8 cellular contexts compared by ENCODE assay signal in the genomic region with DNA sequence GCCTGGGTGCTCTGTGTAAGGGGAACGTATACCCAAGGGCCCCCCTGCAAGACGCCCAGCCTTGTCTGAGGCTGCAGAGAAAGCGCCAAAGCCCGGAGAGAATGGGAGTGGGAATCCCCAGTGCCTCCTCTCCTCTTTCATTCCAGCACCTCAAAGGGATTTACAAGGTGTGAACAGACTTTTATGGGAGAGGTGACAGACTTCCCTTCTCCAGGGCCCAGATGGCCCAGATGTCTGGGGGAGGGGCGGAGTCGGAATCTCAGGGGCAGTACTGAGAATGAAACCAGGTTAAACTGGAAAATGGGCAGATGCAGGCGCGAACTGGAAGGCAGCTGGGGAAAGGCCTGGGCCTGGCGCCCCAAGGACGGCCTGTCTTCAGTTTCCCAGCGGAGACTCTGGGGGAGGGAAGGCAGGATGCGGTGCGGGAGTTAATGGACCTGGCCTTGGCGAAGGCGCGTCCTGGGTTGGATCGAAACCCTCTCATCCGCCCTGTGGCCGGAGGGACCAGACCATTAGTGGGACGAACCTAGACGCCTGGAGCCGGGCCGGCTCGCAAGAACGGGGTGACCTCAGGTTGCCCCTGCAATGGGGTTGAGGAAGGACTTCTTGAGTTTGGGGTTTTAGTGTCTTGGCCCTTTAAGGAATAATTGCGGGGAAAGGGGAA. TPM values are rescaled to one million over a fixed set of nuclear protein-coding genes. Genes with fewer than 3 reads are reported as not detected.
DNase-seq lines count a peak whose midpoint lies in the region; ATAC-seq, FAIRE-seq and TF ChIP-seq lines count a peak whose summit lies in the region.

No MANE protein-coding gene starts in this region.

- H3K27me3 ChIP-seq in NT2/D1 (ENCODE audit: insufficient read depth, insufficient read length) (no peaks in the 10 kb centered on the region), K562 (ENCODE audit: control insufficient read depth in 2 of 2, insufficient read depth in 2 of 2, low read length in 2 of 2) (no peaks in the 10 kb centered on the region), left lung (peaks cover 0 to 15% of the 10 kb centered on the region in 2 donors), stomach (no peaks in the 10 kb centered on the region)

- POLR2A ChIA-PET in K562 (lab: Yijun Ruan, JAX), result interaction anchor here (0.8 to 1.8 kb wide), 8 partner anchors 11 to 318 kb away, joined by 3 to 4 read pairs (median 4); no protein-coding TSS in a partner anchor

- H3K27ac ChIP-seq in K562 (ENCODE audit: extremely low read depth, low read depth, low read length), result peak overlapping the region; percentile 78
- H3K27ac ChIP-seq in left lung, result peak overlapping the region; percentile 92 to 96
- peak overlapping the region; percentile 89 to 98 (median 93) for H3K27ac ChIP-seq in stomach

- peak overlapping the region; percentile 81 for H3K4me2 ChIP-seq in K562 (ENCODE audit: insufficient read depth, low read length)

- no peak for TF ChIP-seq RAD21 in K562 (CRISPR knock-in tag; conservative IDR thresholded peaks at IDR 0.05 in 1 of 2, IDR thresholded peaks at IDR 0.05 in 1 of 2)

- H3K9ac ChIP-seq in NT2/D1 (ENCODE audit: insufficient read length, low read depth), result peak overlapping the region; percentile 87
- H3K9ac ChIP-seq in K562 (ENCODE audit: insufficient read depth in 1 of 2, low read depth in 2 of 2, low read length in 2 of 2), result peak overlapping the region; percentile 57 to 92

- H3K4me1 ChIP-seq in NT2/D1 (ENCODE audit: insufficient read depth, insufficient read length) (peaks cover 15% of the 10 kb centered on the region), K562 (replicated peaks in 1 of 2; ENCODE audit: control insufficient read depth in 2 of 2, insufficient read depth in 2 of 2, low read length in 2 of 2) (peaks cover 40 to 67% of the 10 kb centered on the region in 2 experiments), left lung (peaks cover 28 to 78% of the 10 kb centered on the region in 2 donors), stomach (peaks cover 38 to 77% (median 65%) of the 10 kb centered on the region in 4 donors)

- H3K79me2 ChIP-seq in K562 (ENCODE audit: control insufficient read depth, insufficient read depth, low read length), result peaks cover 44% of the 10 kb centered on the region

- no peak for TF ChIP-seq EP300 in K562 (IDR thresholded peaks at IDR 0.05; ENCODE audit: low read length)
- TF ChIP-seq EP300 in stomach (IDR thresholded peaks at IDR 0.05), result no peak

- WGBS in K562 (ENCODE audit: insufficient coverage, low coverage, missing lambda C conversion rate), result 13% methylated on average over 26 of the region's 26 CpGs
- whole genome bisulfite sequencing in stomach, 5 donors, result 9 to 16% (median 14%) methylated on average over 23 to 26 of the region's 26 CpGs

- ATAC-seq in K562 (no peak), left lung (no peak)

- H3K36me3 ChIP-seq in NT2/D1 (ENCODE audit: insufficient read depth, insufficient read length, low read length), result peaks cover 29% of the 10 kb centered on the region
- H3K36me3 ChIP-seq in K562 (ENCODE audit: control insufficient read depth, insufficient read depth, low read length), result peaks cover 32% of the 10 kb centered on the region; the same call in 2 of the 3 replicates
- H3K36me3 ChIP-seq in left lung, result peaks cover 0 to 26% of the 10 kb centered on the region in 2 donors
- peaks cover 10 to 28% (median 20%) of the 10 kb centered on the region in 4 donors for H3K36me3 ChIP-seq in stomach

- no peak for TF ChIP-seq CTCF in K562 (IDR thresholded peaks at IDR 0.05 in 2 of 3, conservative IDR thresholded peaks at IDR 0.05 in 1 of 3; ENCODE audit: insufficient read depth in 2 of 3, low read depth in 1 of 3, low read length in 3 of 3)
- no peak for TF ChIP-seq CTCF in left lung (IDR thresholded peaks at IDR 0.05)
- TF ChIP-seq CTCF in stomach (IDR thresholded peaks at IDR 0.05), result no peak
- no peak for TF ChIP-seq CTCF in GM10266 (IDR thresholded peaks at IDR 0.05; ENCODE audit: control insufficient read depth, insufficient read depth, low read depth, missing control alignments)

- H3K4me3 ChIP-seq in NT2/D1 (ENCODE audit: insufficient read length, low read depth) (peak overlapping the region; percentile 58), K562 (peak overlapping the region; percentile 33; the same call in 1 of the 2 replicates), left lung (peak overlapping the region; percentile 77 to 97), stomach (peak overlapping the region; percentile 71 to 87 (median 78))

- H3K9me1 ChIP-seq in K562 (ENCODE audit: control insufficient read depth, insufficient read depth, low read length), result no peaks in the 10 kb centered on the region

- peak; percentile 70 for DNase-seq in D341Med (ENCODE audit: low spot score)
- DNase-seq in NT2/D1 (ENCODE audit: low read depth, low spot score), result no peak
- peak in 1 of 4 experiments; percentile 45 for DNase-seq in K562 (ENCODE audit: extremely low read depth in 1 of 4, low spot score in 3 of 4)
- peak in 1 of 2 donors; percentile 81 for DNase-seq in left lung
- peak; percentile 32 for DNase-seq in stomach
- no peak for DNase-seq in GM10266 (ENCODE audit: extremely low spot score)
- DNase-seq in NCI-H1417 treated with DMSO at 0.1 percent for 48 hours (lab: John Stamatoyannopoulos, UW), result no peak
- no peak for DNase-seq in GM19238 (ENCODE audit: insufficient read length, low spot score)

- H3K9me3 ChIP-seq in NT2/D1 (ENCODE audit: insufficient read depth, low read length), result no peaks in the 10 kb centered on the region
- no peaks in the 10 kb centered on the region for H3K9me3 ChIP-seq in K562 (replicated peaks; ENCODE audit: control insufficient read depth, insufficient read depth, low read depth, low read length)
- H3K9me3 ChIP-seq in left lung, result no peaks in the 10 kb centered on the region
- H3K9me3 ChIP-seq in stomach, result no peaks in the 10 kb centered on the region

- H4K20me1 ChIP-seq in K562 (replicated peaks; ENCODE audit: control insufficient read depth, insufficient read depth, low read length), result no peaks in the 10 kb centered on the region

- intact Hi-C loops in K562 (cut with micrococcal nuclease), result loop anchor here (1.0 to 10.0 kb wide), 4 partner anchors 28 to 224 kb away; a partner anchor contains a TSS
- intact Hi-C loops in left lung (cut with DNase I), result loop anchor here (10.0 kb wide), 1 partner anchor 126 kb away; no protein-coding TSS in a partner anchor
- intact Hi-C loops in stomach (cut with DNase I; ENCODE audit: low total_unique reads), result loop anchor here (10.0 kb wide), 1 partner anchor 126 kb away; no protein-coding TSS in a partner anchor

- TF ChIP-seq POLR2A in K562 (conservative IDR thresholded peaks at IDR 0.05) (no peak), stomach (IDR thresholded peaks at IDR 0.05) (no peak)

- in situ Hi-C loops in K562 (cut with MboI), result no loop called here

- BruUV-seq in K562 (replicated peaks; lab: Mats Ljungman, UMichigan), result no TSS peak

- H2AFZ ChIP-seq in K562 (ENCODE audit: low read depth, low read length), result peak overlapping the region; percentile 87

- FAIRE-seq in K562 (lab: Jason Lieb, UNC), result no peak

- CTCF ChIA-PET in K562 (lab: Yijun Ruan, JAX; ENCODE audit: low intra/inter-chr PET ratio), result interaction anchor here (1.1 to 2.8 kb wide), 2 partner anchors 124 to 223 kb away, joined by 3 to 16 read pairs; no protein-coding TSS in a partner anchor

RNA-seq across cellular contexts. Expression of a gene that starts 0.6 kb away (rescaled TPM):
- total RNA-seq in K562 (2011; cell fraction: chromatin; rRNA removed; ENCODE audit: low replicate concordance), result 67.3 and 119 TPM in 2 replicates
- total RNA-seq in K562 (2011; cell fraction: nucleolus; rRNA removed), result 65.3 and 66.5 TPM in 2 replicates
- 53.5 and 66.7 TPM in 2 replicates for total RNA-seq in K562 (2011; cell fraction: nucleoplasm; rRNA removed)
- total RNA-seq in K562 (2014; rRNA removed) (57.4 and 61.8 TPM in 2 replicates), K562 (2014; rRNA removed; fragmentation: Illumina TruSeq; extraction: Trizol) (23.6 and 29.4 TPM in 2 replicates), K562 (2015; rRNA removed; fragmentation: Illumina TruSeq; extraction: Trizol) (34.6 and 36.1 TPM in 2 replicates), K562 (2021) (59.1 and 63.2 TPM in 2 replicates), left lung (10 to 100 TPM; 62.3 to 75.3 TPM), stomach (10 to 100 TPM; 30.1 to 91.5 (median 86.9) TPM)
- polyA plus RNA-seq in K562 (2011; rRNA removed) (29.1 and 39.3 TPM in 2 replicates), K562 (2014; fragmentation: Illumina TruSeq; extraction: Trizol) (56.2 and 56.7 TPM in 2 replicates), K562 (2014; fragmentation: Nextera tagmentation; extraction: Ambion mirVana) (1 to 10 TPM; 1.2 to 2.7 TPM), K562 (2014; rRNA removed) (66.6 and 66.8 TPM in 2 replicates), stomach (100 to 1,000 TPM in 1 of 3 donors, 10 to 100 TPM in 2; 44.9 to 111 (median 46.8) TPM)
- polyA plus RNA-seq in K562 (2011; cell fraction: cytosol; rRNA removed), result 22.8 and 30.6 TPM in 2 replicates
- polyA plus RNA-seq in K562 (2011; cell fraction: nucleus; rRNA removed), result 113 and 133 TPM in 2 replicates
- polyA plus RNA-seq in K562 (2012), result 47.5 and 50.8 TPM in 2 replicates
- polyA minus RNA-seq in K562 (2011; rRNA and poly(A)+ RNA removed), result 17.1 and 20.3 TPM in 2 replicates
- 18.3 and 21.0 TPM in 2 replicates for polyA minus RNA-seq in K562 (2011; cell fraction: cytosol; rRNA and poly(A)+ RNA removed)
- polyA minus RNA-seq in K562 (2011; cell fraction: nucleus; rRNA and poly(A)+ RNA removed), result 21.3 and 30.1 TPM in 2 replicates

RNA-seq across cellular contexts. Expression of a gene that starts 1.5 kb away (rescaled TPM):
- total RNA-seq in K562 (2011; cell fraction: chromatin; rRNA removed; ENCODE audit: low replicate concordance), result 45.9 and 112 TPM in 2 replicates
- total RNA-seq in K562 (2011; cell fraction: nucleolus; rRNA removed), result 96.6 and 107 TPM in 2 replicates
- 72.1 and 74.9 TPM in 2 replicates for total RNA-seq in K562 (2011; cell fraction: nucleoplasm; rRNA removed)
- 23.8 and 33.5 TPM in 2 replicates for total RNA-seq in K562 (2014; rRNA removed)
- total RNA-seq in K562 (2014; rRNA removed; fragmentation: Illumina TruSeq; extraction: Trizol), result 12.3 and 16.4 TPM in 2 replicates
- 21.9 and 24.4 TPM in 2 replicates for total RNA-seq in K562 (2015; rRNA removed; fragmentation: Illumina TruSeq; extraction: Trizol)
- total RNA-seq in K562 (2021), result 31.1 and 33.1 TPM in 2 replicates
- polyA plus RNA-seq in K562 (2011; rRNA removed), result 29.8 and 46.5 TPM in 2 replicates
- 43.8 and 51.1 TPM in 2 replicates for polyA plus RNA-seq in K562 (2011; cell fraction: cytosol; rRNA removed)
- 180 and 195 TPM in 2 replicates for polyA plus RNA-seq in K562 (2011; cell fraction: nucleus; rRNA removed)
- 29.9 and 65.7 TPM in 2 replicates for polyA plus RNA-seq in K562 (2012)
- polyA plus RNA-seq in K562 (2014; fragmentation: Illumina TruSeq; extraction: Trizol), result 32.3 and 33.2 TPM in 2 replicates
- 1 to 10 TPM; 2.4 to 6.1 TPM for polyA plus RNA-seq in K562 (2014; fragmentation: Nextera tagmentation; extraction: Ambion mirVana)
- polyA plus RNA-seq in K562 (2014; rRNA removed), result 32.9 and 36.4 TPM in 2 replicates
- 22.3 and 35.9 TPM in 2 replicates for polyA minus RNA-seq in K562 (2011; rRNA and poly(A)+ RNA removed)
- 21.0 and 22.6 TPM in 2 replicates for polyA minus RNA-seq in K562 (2011; cell fraction: cytosol; rRNA and poly(A)+ RNA removed)
- polyA minus RNA-seq in K562 (2011; cell fraction: nucleus; rRNA and poly(A)+ RNA removed), result 18.7 and 34.9 TPM in 2 replicates
- 10 to 100 TPM; 64.1 to 81.7 TPM for total RNA-seq in left lung
- total RNA-seq in stomach, result 10 to 100 TPM; 28.1 to 78.6 (median 54.2) TPM
- 100 to 1,000 TPM in 1 of 3 donors, 10 to 100 TPM in 2; 59.9 to 132 (median 64.4) TPM for polyA plus RNA-seq in stomach

RNA-seq across cellular contexts. Expression of a gene that starts 18.4 kb away (rescaled TPM):
- 19.5 and 33.3 TPM in 2 replicates for total RNA-seq in K562 (2011; cell fraction: chromatin; rRNA removed; ENCODE audit: low replicate concordance)
- total RNA-seq in K562 (2011; cell fraction: nucleolus; rRNA removed), result 14.5 and 17.5 TPM in 2 replicates
- 15.2 and 15.6 TPM in 2 replicates for total RNA-seq in K562 (2011; cell fraction: nucleoplasm; rRNA removed)
- total RNA-seq in K562 (2014; rRNA removed), result 0.59 and 2.0 TPM in 2 replicates
- total RNA-seq in K562 (2014; rRNA removed; fragmentation: Illumina TruSeq; extraction: Trizol), result 1.1 and 1.5 TPM in 2 replicates
- 2.1 and 2.2 TPM in 2 replicates for total RNA-seq in K562 (2015; rRNA removed; fragmentation: Illumina TruSeq; extraction: Trizol)
- 8.0 and 10.6 TPM in 2 replicates for total RNA-seq in K562 (2021)
- polyA plus RNA-seq in K562 (2011; rRNA removed), result 9.1 and 40.9 TPM in 2 replicates
- 9.2 and 36.7 TPM in 2 replicates for polyA plus RNA-seq in K562 (2011; cell fraction: cytosol; rRNA removed)
- 23.7 and 50.5 TPM in 2 replicates for polyA plus RNA-seq in K562 (2011; cell fraction: nucleus; rRNA removed)
- 7.4 and 20.1 TPM in 2 replicates for polyA plus RNA-seq in K562 (2012)
- 2.4 and 4.3 TPM in 2 replicates for polyA plus RNA-seq in K562 (2014; fragmentation: Illumina TruSeq; extraction: Trizol)
- polyA plus RNA-seq in K562 (2014; fragmentation: Nextera tagmentation; extraction: Ambion mirVana), result 1 to 10 TPM; 1.2 to 2.2 TPM
- polyA plus RNA-seq in K562 (2014; rRNA removed), result 2.5 and 5.4 TPM in 2 replicates
- polyA minus RNA-seq in K562 (2011; rRNA and poly(A)+ RNA removed), result 6.5 and 24.5 TPM in 2 replicates
- polyA minus RNA-seq in K562 (2011; cell fraction: cytosol; rRNA and poly(A)+ RNA removed), result 23.9 and 64.6 TPM in 2 replicates
- 16.2 and 39.1 TPM in 2 replicates for polyA minus RNA-seq in K562 (2011; cell fraction: nucleus; rRNA and poly(A)+ RNA removed)
- 100 to 1,000 TPM; 748 to 881 TPM for total RNA-seq in left lung
- total RNA-seq in stomach, result 1,000 to 10,000 TPM in 1 of 5 donors, 100 to 1,000 TPM in 2, 10 to 100 TPM in 2; 35.3 to 1,672 (median 430) TPM
- polyA plus RNA-seq in stomach, result 100 to 1,000 TPM in 1 of 3 donors, 10 to 100 TPM in 2; 22.8 to 367 (median 75.0) TPM

RNA-seq across cellular contexts. Expression of a gene that starts 28.4 kb away (rescaled TPM):
- 17.3 and 38.7 TPM in 2 replicates for total RNA-seq in K562 (2011; cell fraction: chromatin; rRNA removed; ENCODE audit: low replicate concordance)
- 28.7 and 29.6 TPM in 2 replicates for total RNA-seq in K562 (2011; cell fraction: nucleolus; rRNA removed)
- 21.3 and 22.0 TPM in 2 replicates for total RNA-seq in K562 (2011; cell fraction: nucleoplasm; rRNA removed)
- 20.0 and 25.9 TPM in 2 replicates for total RNA-seq in K562 (2014; rRNA removed)
- total RNA-seq in K562 (2014; rRNA removed; fragmentation: Illumina TruSeq; extraction: Trizol), result 3.0 and 4.8 TPM in 2 replicates
- 8.6 and 8.9 TPM in 2 replicates for total RNA-seq in K562 (2015; rRNA removed; fragmentation: Illumina TruSeq; extraction: Trizol)
- 19.4 and 26.3 TPM in 2 replicates for total RNA-seq in K562 (2021)
- 8.7 and 13.4 TPM in 2 replicates for polyA plus RNA-seq in K562 (2011; rRNA removed)
- 12.2 and 22.2 TPM in 2 replicates for polyA plus RNA-seq in K562 (2011; cell fraction: cytosol; rRNA removed)
- polyA plus RNA-seq in K562 (2011; cell fraction: nucleus; rRNA removed), result 20.1 and 35.1 TPM in 2 replicates
- polyA plus RNA-seq in K562 (2012), result 10.3 and 10.8 TPM in 2 replicates
- polyA plus RNA-seq in K562 (2014; fragmentation: Illumina TruSeq; extraction: Trizol), result 9.6 and 17.7 TPM in 2 replicates
- under 1 TPM; 0.75 to 0.83 TPM for polyA plus RNA-seq in K562 (2014; fragmentation: Nextera tagmentation; extraction: Ambion mirVana)
- 19.8 and 24.8 TPM in 2 replicates for polyA plus RNA-seq in K562 (2014; rRNA removed)
- polyA minus RNA-seq in K562 (2011; rRNA and poly(A)+ RNA removed), result 3.0 and 4.7 TPM in 2 replicates
- polyA minus RNA-seq in K562 (2011; cell fraction: cytosol; rRNA and poly(A)+ RNA removed), result 8.7 and 11.1 TPM in 2 replicates
- polyA minus RNA-seq in K562 (2011; cell fraction: nucleus; rRNA and poly(A)+ RNA removed), result 17.0 and 18.8 TPM in 2 replicates
- 10 to 100 TPM; 24.2 to 27.6 TPM for total RNA-seq in left lung
- 10 to 100 TPM in 4 of 5 donors, 1 to 10 TPM in 1; 8.8 to 71.3 (median 43.0) TPM for total RNA-seq in stomach
- 10 to 100 TPM; 19.9 to 23.6 (median 20.2) TPM for polyA plus RNA-seq in stomach

RNA-seq across cellular contexts. Expression of a gene that starts 33.6 kb away (rescaled TPM):
- 12.0 and 34.0 TPM in 2 replicates for total RNA-seq in K562 (2011; cell fraction: chromatin; rRNA removed; ENCODE audit: low replicate concordance)
- total RNA-seq in K562 (2011; cell fraction: nucleolus; rRNA removed), result 15.5 and 23.5 TPM in 2 replicates
- total RNA-seq in K562 (2011; cell fraction: nucleoplasm; rRNA removed), result 12.6 and 13.2 TPM in 2 replicates
- total RNA-seq in K562 (2014; rRNA removed), result 13.6 and 13.7 TPM in 2 replicates
- 8.7 and 9.4 TPM in 2 replicates for total RNA-seq in K562 (2014; rRNA removed; fragmentation: Illumina TruSeq; extraction: Trizol)
- total RNA-seq in K562 (2015; rRNA removed; fragmentation: Illumina TruSeq; extraction: Trizol), result 19.1 and 19.7 TPM in 2 replicates
- total RNA-seq in K562 (2021), result 17.3 and 20.1 TPM in 2 replicates
- polyA plus RNA-seq in K562 (2011; rRNA removed), result 8.4 and 18.5 TPM in 2 replicates
- 7.1 and 10.6 TPM in 2 replicates for polyA plus RNA-seq in K562 (2011; cell fraction: cytosol; rRNA removed)
- 19.2 and 28.2 TPM in 2 replicates for polyA plus RNA-seq in K562 (2011; cell fraction: nucleus; rRNA removed)
- polyA plus RNA-seq in K562 (2012), result 18.1 and 29.2 TPM in 2 replicates
- polyA plus RNA-seq in K562 (2014; fragmentation: Illumina TruSeq; extraction: Trizol), result 12.4 and 13.3 TPM in 2 replicates
- 1 to 10 TPM in 1 of 2 experiments, under 1 TPM in 1; 0.46 to 1.3 TPM for polyA plus RNA-seq in K562 (2014; fragmentation: Nextera tagmentation; extraction: Ambion mirVana)
- 10.9 and 11.1 TPM in 2 replicates for polyA plus RNA-seq in K562 (2014; rRNA removed)
- 10.3 and 18.3 TPM in 2 replicates for polyA minus RNA-seq in K562 (2011; rRNA and poly(A)+ RNA removed)
- polyA minus RNA-seq in K562 (2011; cell fraction: cytosol; rRNA and poly(A)+ RNA removed), result 4.7 and 11.8 TPM in 2 replicates
- 12.7 and 24.3 TPM in 2 replicates for polyA minus RNA-seq in K562 (2011; cell fraction: nucleus; rRNA and poly(A)+ RNA removed)
- total RNA-seq in left lung, result 10 to 100 TPM; 11.5 to 51.3 TPM
- 100 to 1,000 TPM in 1 of 5 donors, 1 to 10 TPM in 4; 2.2 to 130 (median 4.4) TPM for total RNA-seq in stomach
- polyA plus RNA-seq in stomach, result 1 to 10 TPM; 1.7 to 3.7 (median 3.6) TPM

Comparison
In these comparisons a context has a peak if more than half of its experiments do, and no peak if none do; other contexts are left out.
1. DNase-seq: peak in D341Med (single experiment) and stomach (single experiment); none in NT2/D1 (single experiment), GM10266 (single experiment), NCI-H1417 treated with DMSO at 0.1 percent for 48 hours (single experiment) and GM19238 (single experiment).
2. H3K4me3 ChIP-seq: peak in every context shown above with its lines; median percentile 87 in left lung; 78 in stomach; 58 in NT2/D1; 33 in K562.
3. Peak in every context shown above with its lines, with median percentiles within 50 percentile points of each other: H3K27ac ChIP-seq.